1 cellular context compared by ENCODE assay signal in genomic region chr7:27170936-27171635, GRCh38.
TF ChIP-seq lines count a peak whose summit lies in the region.

No MANE protein-coding gene starts in this region.

TF ChIP-seq in H1, 55 proteins besides CTCF, POLR2A, EP300 and RAD21:
- TF ChIP-seq ASH2L (IDR thresholded peaks at IDR 0.05; ENCODE audit: low read length) (no peak), SP1 (IDR thresholded peaks at IDR 0.05; ENCODE audit: low read depth, low read length) (no peak), TAF7 (optimal IDR thresholded peaks at IDR 0.05; ENCODE audit: borderline replicate concordance, low read depth, low read length) (no peak), BACH1 (IDR thresholded peaks at IDR 0.05; ENCODE audit: low read length) (no peak), SIRT6 (IDR thresholded peaks at IDR 0.05; ENCODE audit: low read length) (no peak), BRCA1 (IDR thresholded peaks at IDR 0.05; ENCODE audit: low read depth, low read length) (no peak), SUZ12 (IDR thresholded peaks at IDR 0.05; ENCODE audit: low read length) (no peak; the same call in 1 of the 2 replicates), SAP30 (IDR thresholded peaks at IDR 0.05; ENCODE audit: insufficient read depth, insufficient replicate concordance, low read length) (no peak), ATF2 (IDR thresholded peaks at IDR 0.05; ENCODE audit: low read length) (no peak), TAF1 (IDR thresholded peaks at IDR 0.05; ENCODE audit: low read depth, low read length) (no peak), NRF1 (IDR thresholded peaks at IDR 0.05; ENCODE audit: low read depth, low read length) (no peak), RFX5 (IDR thresholded peaks at IDR 0.05; ENCODE audit: borderline replicate concordance, low read depth, low read length) (no peak), RBBP5 (IDR thresholded peaks at IDR 0.05; ENCODE audit: borderline replicate concordance, low read depth, low read length) (no peak), MAFK (IDR thresholded peaks at IDR 0.05; ENCODE audit: low read depth, low read length) (no peak), SIN3A (conservative IDR thresholded peaks at IDR 0.05 in 1 of 2, IDR thresholded peaks at IDR 0.05 in 1 of 2; ENCODE audit: low read depth in 1 of 2, low read length in 2 of 2) (no peak), BCL11A (IDR thresholded peaks at IDR 0.05; ENCODE audit: low read depth in 2 of 2, low read length in 2 of 2) (no peak), RNF2 (IDR thresholded peaks at IDR 0.05; ENCODE audit: borderline replicate concordance, low read depth, low read length, missing control alignments, poor library complexity, severe bottlenecking) (no peak), CTBP2 (IDR thresholded peaks at IDR 0.05; ENCODE audit: borderline replicate concordance, insufficient read depth, insufficient read length, low read length) (no peak)
